Comparison of ENCODE assay signal across 1 cellular context in genomic region chr11:5380740-5381342, GRCh38.
TF ChIP-seq lines count a peak whose summit lies in the region.

No MANE protein-coding gene starts in this region.

TF ChIP-seq in K562, 482 proteins besides CTCF, POLR2A, EP300 and RAD21:
- TF ChIP-seq DEAF1 (CRISPR knock-in tag; IDR thresholded peaks at IDR 0.05) (peak; percentile 32; the same call in 1 of the 2 replicates), HSF4 (CRISPR knock-in tag; IDR thresholded peaks at IDR 0.05; ENCODE audit: borderline replicate concordance) (no peak), STAG1 (CRISPR knock-in tag; IDR thresholded peaks at IDR 0.05; ENCODE audit: borderline replicate concordance) (peak; percentile 72; the same call in 1 of the 2 replicates), SMC3 (conservative IDR thresholded peaks at IDR 0.05; ENCODE audit: insufficient read depth, low read depth, low read length) (peak; percentile 40; the same call in 1 of the 2 replicates)
